ENCODE assay signal across 23 cellular contexts in the genomic region with DNA sequence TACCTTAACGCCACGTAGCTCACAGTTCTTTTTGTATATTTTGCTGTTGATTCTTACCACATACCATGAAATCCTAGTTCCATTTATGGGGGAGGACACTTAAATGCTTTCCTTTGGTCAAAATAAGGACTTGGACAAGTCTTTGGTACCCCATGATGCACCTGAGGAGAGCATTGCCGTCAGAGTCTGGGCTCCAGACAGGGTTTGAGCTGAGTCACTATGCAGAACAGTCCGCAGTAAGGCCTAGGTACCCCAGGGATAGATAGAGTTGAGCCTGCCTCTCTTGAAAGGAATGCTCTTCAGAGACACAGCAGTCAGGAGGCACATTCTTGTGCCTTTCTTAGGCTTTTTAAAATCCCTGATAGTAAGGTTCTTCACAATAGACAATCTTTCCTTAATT. TPM values are rescaled to one million over a fixed set of nuclear protein-coding genes. Genes with fewer than 3 reads are reported as not detected.
DNase-seq lines count a peak whose midpoint lies in the region; ATAC-seq, FAIRE-seq and TF ChIP-seq lines count a peak whose summit lies in the region.
"Had no signal": no experiment of that assay in that cellular context is flagged by ENCODE, and none has a peak within 500 bp of the region (broad histone marks: within the 10 kb centered on the region; RNA-seq: fewer than 3 reads in every experiment).

No MANE protein-coding gene starts in this region.

- ATAC-seq in HG02798 (IDR thresholded peaks at IDR 0.05; ENCODE audit: poor library complexity, unreplicated experiment) (no peak), HG02981 (IDR thresholded peaks at IDR 0.05; ENCODE audit: unreplicated experiment) (no peak)
- ATAC-seq: activated CD8-positive, alpha-beta T cell treated with anti-CD3 and anti-CD28 coated beads, Interleukin-2, amount 10 ng/mL, durations not matched to agents 7 days and 5 days; activated naive CD4-positive, alpha-beta T cell treated with anti-CD3 and anti-CD28 coated beads, Interleukin-2, amount 50 U/mL, for 72 hours; activated T-cell treated with anti-CD3 and anti-CD28 coated beads, Interleukin-2, amount 50 U/mL, for 72 hours; gastrocnemius medialis; natural killer cell had no signal

- no peaks in the 10 kb centered on the region for H3K9me3 Mint-ChIP-seq in mesothelial cell of epicardium
- H3K9me3 Mint-ChIP-seq: activated B cell treated with CpG ODN at 0.5 μM for 24 hours; activated naive CD4-positive, alpha-beta T cell treated with anti-CD3 and anti-CD28 coated beads, Interleukin-2, amount 50 U/mL, for 72 hours; activated T-cell treated with anti-CD3 and anti-CD28 coated beads, Interleukin-2, amount 50 U/mL, for 72 hours; CD14-positive monocyte; memory B cell; natural killer cell had no signal

- H2BK5ac ChIP-seq in H1 (ENCODE audit: low read depth, low read length): no peak overlapping the region

- H3K9me3 ChIP-seq in left ventricle myocardium inferior (replicated peaks) (no peaks in the 10 kb centered on the region), H1 (ENCODE audit: insufficient read depth in 2 of 2, low read depth in 1 of 2, low read length in 1 of 2) (no peaks in the 10 kb centered on the region)
- H3K9me3 ChIP-seq: gastrocnemius medialis, tibial artery had no signal

- H3K4me1 Mint-ChIP-seq in mesothelial cell of epicardium: peaks cover 73% of the 10 kb centered on the region

- H3K56ac ChIP-seq in H1 (replicated peaks; ENCODE audit: insufficient read length, low read depth, low read length): no peak overlapping the region

- H2BK12ac ChIP-seq in H1 (ENCODE audit: low read depth, low read length): no peak overlapping the region

- TF ChIP-seq RAD21 in H1 (IDR thresholded peaks at IDR 0.05 in 1 of 2, conservative IDR thresholded peaks at IDR 0.05 in 1 of 2; ENCODE audit: low read depth in 2 of 2, low read length in 2 of 2): no peak

- DNase-seq in left ventricle myocardium inferior: no peak
- DNase-seq in cardiac septum (ENCODE audit: low spot score): no peak
- DNase-seq in H1 (ENCODE audit: low read depth in 1 of 2, low spot score in 2 of 2): peak in 1 of 2 experiments; percentile 39
- no peak for DNase-seq in mesothelial cell of epicardium (ENCODE audit: low spot score in 2 of 2, unreplicated experiment in 2 of 2)
- peak; percentile 22 for DNase-seq in ureter (ENCODE audit: low spot score)
- DNase-seq in AG08395 (ENCODE audit: low spot score): no peak
- DNase-seq: activated B cell treated with CpG ODN at 0.5 μM for 24 hours; activated CD8-positive, alpha-beta T cell treated with anti-CD3 and anti-CD28 coated beads, Interleukin-2, amount 10 ng/mL, durations not matched to agents 7 days and 5 days; activated T-cell treated with anti-CD3 and anti-CD28 coated beads, Interleukin-2, amount 50 U/mL, for 72 hours; gastrocnemius medialis; GOT3; natural killer cell; NCI-H2171; tibial artery had no signal

- POLR2A ChIA-PET in H1 (lab: Charles Lee; ENCODE audit: partially characterized antibody): interaction anchor here (0.6 to 1.8 kb wide), 6 partner anchors 9 to 65 kb away, joined by 3 to 13 read pairs (median 4); no protein-coding TSS in a partner anchor

- CTCF ChIA-PET in H1 (lab: Charles Lee; ENCODE audit: partially characterized antibody): interaction anchor here (0.6 to 1.9 kb wide), 9 partner anchors 9 to 111 kb away, joined by 3 to 11 read pairs (median 5); no protein-coding TSS in a partner anchor

- H2BK15ac ChIP-seq in H1 (ENCODE audit: low read length): no peak overlapping the region

- H3K4me2 ChIP-seq in H1 (ENCODE audit: insufficient read depth in 1 of 2, low read depth in 2 of 2, low read length in 2 of 2): 0 out of 4 replicates have a peak overlapping the region, but pooled peaks of 1 of the 2 experiments have one; percentile 16

- no peak overlapping the region for H3K9ac ChIP-seq in H1 (replicated peaks in 1 of 4; ENCODE audit: extremely low read depth in 1 of 4, low read depth in 3 of 4, low read length in 3 of 4)

- no peak for FAIRE-seq in H1 (lab: Jason Lieb, UNC)

- no peak overlapping the region for H3K18ac ChIP-seq in H1 (ENCODE audit: extremely low read depth, low read length)

- peaks cover 3% of the 10 kb centered on the region; the same call in 1 of the 2 replicates for H3K79me1 ChIP-seq in H1 (ENCODE audit: low read depth, low read length)

- H3K79me2 ChIP-seq in H1 (ENCODE audit: control insufficient read depth in 1 of 2, insufficient read depth in 2 of 2, low read length in 2 of 2): peaks cover 12 to 82% of the 10 kb centered on the region in 2 experiments; a peak in 3 of 4 replicates

- no peak overlapping the region for H4K5ac ChIP-seq in H1 (ENCODE audit: insufficient read length, low read depth, low read length)

- intact Hi-C loops in left ventricle myocardium inferior (cut with micrococcal nuclease): no loop called here
- intact Hi-C loops in cardiac septum (cut with DNase I): loop anchor here (10.0 kb wide), 1 partner anchor 263 kb away; no protein-coding TSS in a partner anchor

- H2AK5ac ChIP-seq in H1 (ENCODE audit: low read depth, low read length): no peak overlapping the region

- TF ChIP-seq CTCF in left ventricle myocardium inferior (IDR thresholded peaks at IDR 0.05; ENCODE audit: borderline replicate concordance) (no peak), H1 (IDR thresholded peaks at IDR 0.05; ENCODE audit: control extremely low read depth in 1 of 3, insufficient read depth in 1 of 3, low read depth in 1 of 3, low read length in 3 of 3) (no peak), mesothelial cell of epicardium (IDR thresholded peaks at IDR 0.05; ENCODE audit: unreplicated experiment) (no peak)

- peak overlapping the region; percentile 28 for H3K27ac ChIP-seq in left ventricle myocardium inferior (replicated peaks)
- H3K27ac ChIP-seq in H1 (ENCODE audit: low read depth, low read length): no peak overlapping the region
- H3K27ac ChIP-seq: coronary artery, gastrocnemius medialis, tibial artery had no signal

- no peak overlapping the region for H4K8ac ChIP-seq in H1 (ENCODE audit: extremely low read depth, insufficient read depth, low read length)

- H3K23ac ChIP-seq in H1 (ENCODE audit: insufficient read length): no peak overlapping the region

- no peak overlapping the region for H3K4ac ChIP-seq in H1 (replicated peaks; ENCODE audit: insufficient read length, low read depth, low read length)

- no peak for TF ChIP-seq EP300 in H1 (IDR thresholded peaks at IDR 0.05; ENCODE audit: borderline replicate concordance in 1 of 2, low read depth in 2 of 2, low read length in 2 of 2)

- no peak overlapping the region for H2BK120ac ChIP-seq in H1 (replicated peaks; ENCODE audit: low read depth, low read length)

- H3K4me3 ChIP-seq in left ventricle myocardium inferior (no peak overlapping the region), H1 (ENCODE audit: extremely low read depth in 1 of 4, insufficient read depth in 2 of 4, low read depth in 3 of 4, low read length in 4 of 4) (no peak overlapping the region)
- H3K4me3 ChIP-seq: coronary artery, gastrocnemius medialis, tibial artery had no signal

- WGBS in H1 (ENCODE audit: extremely low coverage in 1 of 2, insufficient coverage in 1 of 2, insufficient read length in 1 of 2, insufficient replicate concordance in 2 of 2, low coverage in 1 of 2, low lambda C conversion rate in 2 of 2, missing lambda C conversion rate in 1 of 2), 2 experiments: 65% methylated on average over 4 of the region's 4 CpGs; no CpG with 5 or more reads in 1 of the 2 experiments

- peak overlapping the region; percentile 90 for H3K27ac Mint-ChIP-seq in mesothelial cell of epicardium
- H3K27ac Mint-ChIP-seq: activated B cell treated with CpG ODN at 0.5 μM for 24 hours; activated CD8-positive, alpha-beta T cell treated with anti-CD3 and anti-CD28 coated beads, Interleukin-2, amount 10 ng/mL, durations not matched to agents 7 days and 5 days; activated naive CD4-positive, alpha-beta T cell treated with anti-CD3 and anti-CD28 coated beads, Interleukin-2, amount 50 U/mL, for 72 hours; activated T-cell treated with anti-CD3 and anti-CD28 coated beads, Interleukin-2, amount 50 U/mL, for 72 hours; CD14-positive monocyte; memory B cell; natural killer cell had no signal

- H3K27me3 ChIP-seq in left ventricle myocardium inferior (ENCODE audit: low read depth) (peaks cover 4% of the 10 kb centered on the region), H1 (replicated peaks in 1 of 4; ENCODE audit: control insufficient read depth in 3 of 4, extremely low read depth in 1 of 4, insufficient read depth in 3 of 4, low read length in 3 of 4) (no peaks in the 10 kb centered on the region)
- H3K27me3 ChIP-seq: gastrocnemius medialis, tibial artery had no signal

- no peak overlapping the region for H3K14ac ChIP-seq in H1 (ENCODE audit: insufficient read length)

- H2AFZ ChIP-seq in H1 (ENCODE audit: low read length): no peak overlapping the region

- no peaks in the 10 kb centered on the region for H3K36me3 ChIP-seq in left ventricle myocardium inferior
- peaks cover 0 to 13% (median 2%) of the 10 kb centered on the region in 4 experiments; a peak in 3 of 8 replicates for H3K36me3 ChIP-seq in H1 (ENCODE audit: control insufficient read depth in 2 of 4, insufficient read depth in 4 of 4, low read length in 3 of 4)
- H3K36me3 ChIP-seq: gastrocnemius medialis had no signal

- no peak for TF ChIP-seq POLR2A in H1 (IDR thresholded peaks at IDR 0.05; ENCODE audit: control extremely low read depth in 1 of 2, low read depth in 2 of 2, low read length in 2 of 2)

- peaks cover 6% of the 10 kb centered on the region for H3K36me3 Mint-ChIP-seq in mesothelial cell of epicardium
- H3K36me3 Mint-ChIP-seq: activated naive CD4-positive, alpha-beta T cell treated with anti-CD3 and anti-CD28 coated beads, Interleukin-2, amount 50 U/mL, for 72 hours; CD14-positive monocyte; natural killer cell had no signal

- H3K23me2 ChIP-seq in H1 (ENCODE audit: low read depth, low read length): no peaks in the 10 kb centered on the region

- no peak overlapping the region for H4K91ac ChIP-seq in H1 (replicated peaks; ENCODE audit: insufficient read length, low read length)

- H3K4me3 Mint-ChIP-seq in mesothelial cell of epicardium: peak overlapping the region; percentile 28
- H3K4me3 Mint-ChIP-seq: activated B cell treated with CpG ODN at 0.5 μM for 24 hours; activated CD8-positive, alpha-beta T cell treated with anti-CD3 and anti-CD28 coated beads, Interleukin-2, amount 10 ng/mL, durations not matched to agents 7 days and 5 days; activated T-cell treated with anti-CD3 and anti-CD28 coated beads, Interleukin-2, amount 50 U/mL, for 72 hours; CD14-positive monocyte; memory B cell; natural killer cell had no signal

- H3K27me3 Mint-ChIP-seq in mesothelial cell of epicardium (ENCODE audit: low read depth): peaks cover 6% of the 10 kb centered on the region
- H3K27me3 Mint-ChIP-seq: activated B cell treated with CpG ODN at 0.5 μM for 24 hours, memory B cell had no signal

- peaks cover 33% of the 10 kb centered on the region for H3K4me1 ChIP-seq in left ventricle myocardium inferior
- peaks cover 2 to 7% (median 5%) of the 10 kb centered on the region in 4 experiments; a peak in 4 of 7 replicates for H3K4me1 ChIP-seq in H1 (replicated peaks in 1 of 4; ENCODE audit: control insufficient read depth in 3 of 4, insufficient read depth in 4 of 4, low read length in 3 of 4)

- H2BK20ac ChIP-seq in H1 (ENCODE audit: low read length): no peak overlapping the region

- peaks cover 0 to 5% of the 10 kb centered on the region in 2 experiments for H4K20me1 ChIP-seq in H1 (replicated peaks in 1 of 2; ENCODE audit: control insufficient read depth in 1 of 2, insufficient read depth in 2 of 2, low read length in 2 of 2)

RNA-seq across cellular contexts. Expression of gene PARD6B, which starts 6.0 kb away (rescaled TPM):
- total RNA-seq in left ventricle myocardium inferior: 3.4 TPM
- total RNA-seq in cardiac septum: 3.7 TPM
- 27.3 and 34.1 TPM in 2 replicates for total RNA-seq in H1 (2021; fragmentation: NEBNext Ultra II Directional; extraction: Animal tissue kit (Norgen Biotek cat#: 25700))
- polyA plus RNA-seq in H1 (2011; rRNA removed): 3.3 and 5.2 TPM in 2 replicates
- polyA plus RNA-seq in H1 (2011; cell fraction: cytosol; rRNA removed): 5.0 TPM
- 2.2 TPM for polyA plus RNA-seq in H1 (2011; cell fraction: nucleus; rRNA removed)
- polyA plus RNA-seq in H1 (2012, experiment 1 of 2): 3.3 to 5.1 TPM (median 3.8 TPM) in 4 replicates
- polyA plus RNA-seq in H1 (2012, experiment 2 of 2): 1.2 TPM
- 5.8 TPM for polyA plus RNA-seq in H1 (2013, experiment 1 of 2)
- polyA plus RNA-seq in H1 (2013, experiment 2 of 2): 5.6 TPM
- 12.2 and 13.7 TPM in 2 replicates for polyA minus RNA-seq in H1 (2011; rRNA and poly(A)+ RNA removed)
- 16.4 TPM for polyA minus RNA-seq in H1 (2011; cell fraction: cytosol; rRNA and poly(A)+ RNA removed)
- 6.4 TPM for polyA minus RNA-seq in H1 (2011; cell fraction: nucleus; rRNA and poly(A)+ RNA removed)
- 52.2 to 59.5 TPM (median 53.0 TPM) in 3 replicates for total RNA-seq in mesothelial cell of epicardium
- total RNA-seq in ureter: 27.0 TPM

RNA-seq across cellular contexts. Expression of gene RIPOR3, which starts 46.0 kb away (rescaled TPM):
- 6.5 TPM for total RNA-seq in left ventricle myocardium inferior
- 3.4 TPM for total RNA-seq in cardiac septum
- 4.5 and 4.7 TPM in 2 replicates for total RNA-seq in H1 (2021; fragmentation: NEBNext Ultra II Directional; extraction: Animal tissue kit (Norgen Biotek cat#: 25700))
- 3.6 and 5.6 TPM in 2 replicates for polyA plus RNA-seq in H1 (2011; rRNA removed)
- polyA plus RNA-seq in H1 (2011; cell fraction: cytosol; rRNA removed): 6.9 TPM
- polyA plus RNA-seq in H1 (2011; cell fraction: nucleus; rRNA removed): 43.0 TPM
- 5.7 to 7.7 TPM (median 5.9 TPM) in 4 replicates for polyA plus RNA-seq in H1 (2012, experiment 1 of 2)
- polyA plus RNA-seq in H1 (2012, experiment 2 of 2): 1.6 TPM
- 3.2 TPM for polyA plus RNA-seq in H1 (2013, experiment 1 of 2)
- 2.5 TPM for polyA plus RNA-seq in H1 (2013, experiment 2 of 2)
- 3.3 and 3.8 TPM in 2 replicates for polyA minus RNA-seq in H1 (2011; rRNA and poly(A)+ RNA removed)
- polyA minus RNA-seq in H1 (2011; cell fraction: cytosol; rRNA and poly(A)+ RNA removed): 3.1 TPM
- polyA minus RNA-seq in H1 (2011; cell fraction: nucleus; rRNA and poly(A)+ RNA removed): 9.2 TPM
- total RNA-seq in mesothelial cell of epicardium: 18.8 to 20.0 TPM (median 19.2 TPM) in 3 replicates
- 5.0 TPM for total RNA-seq in ureter
- total RNA-seq: activated B cell treated with CpG ODN at 0.5 μM for 24 hours; activated CD8-positive, alpha-beta T cell treated with anti-CD3 and anti-CD28 coated beads, Interleukin-2, amount 10 ng/mL, durations not matched to agents 7 days and 5 days; LHCN-M2; SK-MEL-5; T-helper 2 cell treated with Interferon-gamma antibody and Interleukin-4, amounts not matched to agents 100 ng/mL and 5 ng/mL, for 36 hours had no signal
- polyA plus RNA-seq: CD14-positive monocyte had no signal

RNA-seq across cellular contexts. Expression of gene BCAS4, which starts 57.5 kb away (rescaled TPM):
- total RNA-seq in left ventricle myocardium inferior (2.1 TPM), cardiac septum (3.0 TPM), mesothelial cell of epicardium (12.9 to 15.9 TPM (median 15.2 TPM) in 3 replicates), ureter (12.2 TPM)
- total RNA-seq in H1 (2021; fragmentation: NEBNext Ultra II Directional; extraction: Animal tissue kit (Norgen Biotek cat#: 25700)): 21.2 and 21.4 TPM in 2 replicates
- polyA plus RNA-seq in H1 (2011; rRNA removed): 22.4 and 23.6 TPM in 2 replicates
- 38.7 TPM for polyA plus RNA-seq in H1 (2011; cell fraction: cytosol; rRNA removed)
- polyA plus RNA-seq in H1 (2011; cell fraction: nucleus; rRNA removed): 30.4 TPM
- polyA plus RNA-seq in H1 (2012, experiment 1 of 2): 20.6 to 32.3 TPM (median 27.0 TPM) in 4 replicates
- 17.8 TPM for polyA plus RNA-seq in H1 (2012, experiment 2 of 2)
- 9.6 TPM for polyA plus RNA-seq in H1 (2013, experiment 1 of 2)
- 8.0 TPM for polyA plus RNA-seq in H1 (2013, experiment 2 of 2)
- 9.7 and 10.2 TPM in 2 replicates for polyA minus RNA-seq in H1 (2011; rRNA and poly(A)+ RNA removed)
- 10.0 TPM for polyA minus RNA-seq in H1 (2011; cell fraction: cytosol; rRNA and poly(A)+ RNA removed)
- polyA minus RNA-seq in H1 (2011; cell fraction: nucleus; rRNA and poly(A)+ RNA removed): 7.3 TPM
